Comparison of ENCODE assay signal across 38 cellular contexts in the genomic region with DNA sequence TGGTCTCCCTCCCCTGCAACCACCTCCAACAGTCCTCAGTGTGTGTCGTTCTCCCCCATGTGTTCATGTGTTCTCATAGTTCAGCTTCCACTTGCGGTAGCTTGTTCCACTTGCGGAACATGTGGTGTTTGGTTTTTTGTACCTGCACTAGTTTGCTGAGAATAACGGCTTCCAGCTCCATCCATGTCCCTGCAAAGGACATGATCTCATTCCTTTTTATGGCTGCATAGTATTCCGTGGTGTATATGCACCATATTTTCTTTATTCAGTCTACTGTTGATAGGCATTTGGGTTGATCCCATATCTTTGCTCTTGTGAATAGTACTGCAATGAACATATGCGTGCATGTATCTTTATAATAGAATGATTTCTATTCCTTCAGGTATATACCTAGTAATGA. TPM values are rescaled to one million over a fixed set of nuclear protein-coding genes. Genes with fewer than 3 reads are reported as not detected.
"Had no signal": no experiment of that assay in that cellular context is flagged by ENCODE, and none has a peak within 500 bp of the region (broad histone marks: within the 10 kb centered on the region; RNA-seq: fewer than 3 reads in every experiment).

No MANE protein-coding gene starts in this region.

- FAIRE-seq: astrocyte, bronchial epithelial cell had no signal

- H3K27me3 ChIP-seq: adrenal gland, ascending aorta, body of pancreas, brain microvascular endothelial cell, breast epithelium, cardiac muscle cell had no signal

- DNase-seq: activated effector memory CD4-positive, alpha-beta T cell treated with anti-CD3 and anti-CD28 coated beads, Interleukin-2, amount 50 U/mL, for 16 hours; activated effector memory CD4-positive, alpha-beta T cell treated with Interleukin-2 at 50 U/mL for 16 hours; activated gamma-delta T cell; activated gamma-delta T cell treated with Interleukin-2 at 50 U/mL for 16 hours; activated naive CD4-positive, alpha-beta T cell; activated naive CD4-positive, alpha-beta T cell treated with anti-CD3 and anti-CD28 coated beads for 36 hours; activated naive CD4-positive, alpha-beta T cell treated with anti-CD3 and anti-CD28 coated beads, Interleukin-2, amount 10 ng/mL, durations not matched to agents 7 days and 5 days; activated naive CD4-positive, alpha-beta T cell treated with anti-CD3 and anti-CD28 coated beads, Interleukin-2, amount 50 U/mL, for 16 hours; activated naive CD4-positive, alpha-beta T cell treated with Interleukin-2 at 50 U/mL for 16 hours; activated naive CD8-positive, alpha-beta T cell treated with anti-CD3 and anti-CD28 coated beads for 36 hours; activated naive CD8-positive, alpha-beta T cell treated with anti-CD3 and anti-CD28 coated beads, Interleukin-2, amount 10 ng/mL, durations not matched to agents 7 days and 5 days; activated naive CD8-positive, alpha-beta T cell treated with anti-CD3 and anti-CD28 coated beads, Interleukin-2, amount 50 U/mL, for 24 hours; activated T-cell treated with anti-CD3 and anti-CD28 coated beads, Interleukin-2, amount 50 U/mL, for 4 hours; activated T-cell treated with anti-CD3 and anti-CD28 coated beads, Interleukin-2, amount 50 U/mL, for 48 hours; activated T-cell treated with anti-CD3 and anti-CD28 coated beads, Interleukin-2, amount 50 U/mL, for 72 hours; adrenal gland; amniotic stem cell; amygdala; anterior cingulate cortex; aorta; body of pancreas; brain microvascular endothelial cell; caudate nucleus; central memory CD4-positive, alpha-beta T cell; cerebellar nuclear complex had no signal

- H3K4me1 ChIP-seq: adrenal gland, ascending aorta, body of pancreas, breast epithelium had no signal

- ATAC-seq: activated naive CD4-positive, alpha-beta T cell treated with anti-CD3 and anti-CD28 coated beads, Interleukin-2, amount 50 U/mL, for 72 hours; activated naive CD8-positive, alpha-beta T cell treated with anti-CD3 and anti-CD28 coated beads, Interleukin-2, amount 50 U/mL, for 24 hours; activated T-cell treated with anti-CD3 and anti-CD28 coated beads, Interleukin-2, amount 50 U/mL, for 4 hours; activated T-cell treated with anti-CD3 and anti-CD28 coated beads, Interleukin-2, amount 50 U/mL, for 72 hours; activated T-helper 17 cell treated with anti-CD3 and anti-CD28 coated beads, Interleukin-2, amount 50 U/mL, for 72 hours; body of pancreas had no signal

- H3K27ac ChIP-seq: adrenal gland, ascending aorta, body of pancreas, brain microvascular endothelial cell, breast epithelium, cardiac muscle cell had no signal

- H3K9me3 ChIP-seq: adrenal gland, ascending aorta, body of pancreas, breast epithelium had no signal

- H3K36me3 ChIP-seq: adrenal gland, ascending aorta, brain microvascular endothelial cell, breast epithelium, cardiac muscle cell had no signal

- H3K4me3 ChIP-seq: adrenal gland, ascending aorta, body of pancreas, breast epithelium, cardiac muscle cell had no signal

RNA-seq across cellular contexts. Expression of a gene that starts 45.1 kb away (rescaled TPM):
- total RNA-seq: activated naive CD4-positive, alpha-beta T cell treated with anti-CD3 and anti-CD28 coated beads for 36 hours; activated naive CD4-positive, alpha-beta T cell treated with anti-CD3 and anti-CD28 coated beads, Interleukin-2, amount 50 U/mL, for 72 hours; activated naive CD8-positive, alpha-beta T cell treated with anti-CD3 and anti-CD28 coated beads for 36 hours; activated naive CD8-positive, alpha-beta T cell treated with anti-CD3 and anti-CD28 coated beads, Interleukin-2, amount 10 ng/mL, durations not matched to agents 7 days and 5 days; activated T-cell treated with anti-CD3 and anti-CD28 coated beads, Interleukin-2, amount 50 U/mL, for 4 hours; activated T-cell treated with anti-CD3 and anti-CD28 coated beads, Interleukin-2, amount 50 U/mL, for 72 hours; activated T-helper 1 cell treated with anti-CD3 and anti-CD28 coated beads, Interleukin-12 subunit alpha, Interleukin-12 subunit beta, Interleukin-2, Interleukin-4 antibody, amounts not matched to agents 30 ng/mL and 10 ng/mL and 1 ng/mL, durations not matched to agents 14 hours and 24 hours and 36 hours; activated T-helper 17 cell treated with anti-CD3 and anti-CD28 coated beads, Interleukin-2, amount 50 U/mL, for 72 hours; activated T-helper 2 cell treated with anti-CD3 and anti-CD28 coated beads, Interferon-gamma antibody, Interleukin-2, Interleukin-4, amounts not matched to agents 10 μg/mL and 5 μg/mL and 100 μg/mL, durations not matched to agents 14 hours and 24 hours and 36 hours; adrenal gland; aorta; ascending aorta; astrocyte; body of pancreas; breast epithelium; bronchial epithelial cell; cardiac muscle cell; cardiac septum; cerebellum; chondrocyte had no signal
- polyA plus RNA-seq: adipose tissue, adrenal gland, aorta, cardiac muscle cell had no signal
